In genomic region chr15:50828610-50829206, GRCh38 we compare ENCODE assay signal across 8 cellular contexts.
A peak's percentile ranks its signal among the peaks of the same experiment; 100 is the strongest.
DNase-seq lines count a peak whose midpoint lies in the region; ATAC-seq, FAIRE-seq and TF ChIP-seq lines count a peak whose summit lies in the region.

No MANE protein-coding gene starts in this region.

- DNase-seq in H54 (ENCODE audit: insufficient read length, low spot score) (peak; percentile 22), RKO (ENCODE audit: low spot score) (peak; percentile 80), fibroblast of the conjunctiva (ENCODE audit: low read depth) (peak; percentile 51), renal cortical epithelial cell (ENCODE audit: low read depth) (peak; percentile 96), GM13977 (ENCODE audit: low spot score) (no peak)
- DNase-seq in stimulated activated CD4-positive, alpha-beta T cell treated with anti-CD3 and anti-CD28 coated beads, Interleukin-4, amount 100 ng/mL, for 24 hours = no peak

- ATAC-seq in GM21825 (IDR thresholded peaks at IDR 0.05; ENCODE audit: unreplicated experiment) = no peak
- ATAC-seq in HG03097 (IDR thresholded peaks at IDR 0.05; ENCODE audit: low FRiP score, unreplicated experiment) = no peak

- no peak for TF ChIP-seq POLR2A in H54 (IDR thresholded peaks at IDR 0.05; ENCODE audit: low read depth, low read length)

- no peak for TF ChIP-seq CTCF in GM13977 (IDR thresholded peaks at IDR 0.05; ENCODE audit: extremely low read depth, insufficient read depth, missing control alignments)

- FAIRE-seq in H54 (lab: Jason Lieb, UNC) = peak; percentile 92

- in situ Hi-C loops in GM13977 (cut with MboI; ENCODE audit: low pct_unique_long_range_greater_than_20kb, low sequenced_read_pairs, unreplicated experiment) = no loop called here

Comparison
In these comparisons a context has a peak if more than half of its experiments do, and no peak if none do; other contexts are left out.
1. DNase-seq: peak in H54 (single experiment), RKO (single experiment), fibroblast of the conjunctiva (single experiment) and renal cortical epithelial cell (single experiment); none in stimulated activated CD4-positive, alpha-beta T cell treated with anti-CD3 and anti-CD28 coated beads, Interleukin-4, amount 100 ng/mL, for 24 hours (single experiment) and GM13977 (single experiment).